Comparison of ENCODE assay signal across 13 cellular contexts in the genomic region with DNA sequence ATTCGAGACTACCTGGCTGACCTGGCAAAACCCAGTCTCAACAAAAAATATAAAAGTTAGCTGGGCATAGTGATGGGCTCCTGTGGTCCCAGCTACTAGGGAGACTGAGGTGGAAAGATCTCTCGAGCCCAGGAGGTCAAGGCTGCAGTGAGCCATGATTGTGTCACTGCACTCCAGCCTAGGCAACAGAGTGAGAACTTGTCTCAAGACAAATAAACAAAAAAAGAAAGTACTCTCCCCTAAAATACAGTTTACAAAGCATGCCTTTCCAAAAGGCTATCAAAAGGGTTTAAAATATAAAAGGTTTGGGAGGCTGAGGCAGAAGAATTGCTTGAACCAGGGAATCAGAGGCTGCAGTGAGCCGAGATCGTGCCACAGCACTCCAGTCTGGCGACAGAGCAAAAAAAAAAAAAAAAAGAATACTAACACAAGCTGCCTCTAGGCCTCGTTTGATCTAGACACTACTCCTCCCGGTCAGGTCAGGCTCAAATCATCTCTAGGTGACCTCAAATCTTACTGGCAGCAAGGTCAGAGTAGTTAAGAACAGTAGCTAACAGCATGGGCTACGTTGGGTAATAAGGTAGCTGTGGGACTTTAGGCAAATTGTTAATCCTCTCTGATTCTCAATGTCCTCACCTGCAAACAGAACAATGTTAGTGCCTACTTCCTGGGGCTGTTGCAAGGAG. TPM values are rescaled to one million over a fixed set of nuclear protein-coding genes. Genes with fewer than 3 reads are reported as not detected.
DNase-seq lines count a peak whose midpoint lies in the region; ATAC-seq and TF ChIP-seq lines count a peak whose summit lies in the region.
"Had no signal": no experiment of that assay in that cellular context is flagged by ENCODE, and none has a peak within 500 bp of the region (broad histone marks: within the 10 kb centered on the region; RNA-seq: fewer than 3 reads in every experiment).

No MANE protein-coding gene starts in this region.

- H3K9me3 ChIP-seq in IMR-90 (ENCODE audit: control insufficient read depth, insufficient read depth, low read length) (no peaks in the 10 kb centered on the region), colonic mucosa (no peaks in the 10 kb centered on the region), mucosa of rectum (ENCODE audit: control insufficient read depth in 2 of 2, low read length in 2 of 2) (no peaks in the 10 kb centered on the region), uterus (no peaks in the 10 kb centered on the region)
- H3K9me3 ChIP-seq: Caco-2 had no signal

- H3K27ac ChIP-seq in IMR-90 (ENCODE audit: insufficient read depth, low read length) (no peak overlapping the region), colonic mucosa (peak overlapping the region; percentile 72), mucosa of rectum (ENCODE audit: low read depth in 2 of 2, low read length in 2 of 2) (peak overlapping the region; percentile 74 to 88), uterus (peak overlapping the region; percentile 87 to 90)

- H3K56ac ChIP-seq in IMR-90 (ENCODE audit: extremely low read depth, insufficient read depth, low read length), result no peak overlapping the region

- TF ChIP-seq POLR2A in IMR-90 (IDR thresholded peaks at IDR 0.05; ENCODE audit: low read depth, low read length), result no peak
- no peak for TF ChIP-seq POLR2A in uterus (IDR thresholded peaks at IDR 0.05)

- H3K36me3 ChIP-seq in IMR-90 (ENCODE audit: control insufficient read depth, insufficient read depth, low read length), result peaks cover 11% of the 10 kb centered on the region; the same call in 1 of the 2 replicates
- H3K36me3 ChIP-seq in colonic mucosa, result no peaks in the 10 kb centered on the region
- H3K36me3 ChIP-seq in mucosa of rectum (ENCODE audit: control insufficient read depth in 2 of 2, insufficient read depth in 2 of 2, low read length in 2 of 2), result peaks cover 1 to 3% of the 10 kb centered on the region in 2 donors
- no peaks in the 10 kb centered on the region for H3K36me3 ChIP-seq in uterus

- no peaks in the 10 kb centered on the region for H3K79me1 ChIP-seq in IMR-90 (ENCODE audit: low read depth in 1 of 2, low read length in 2 of 2)

- no peak overlapping the region for H3K4me2 ChIP-seq in IMR-90 (ENCODE audit: low read depth, low read length)

- no peak for DNase-seq in IMR-90
- no peak for DNase-seq in colonic mucosa
- no peak for DNase-seq in uterus
- no peak for DNase-seq in G401 (ENCODE audit: low spot score)
- DNase-seq in stimulated activated CD8-positive, alpha-beta memory T cell treated with anti-CD3 and anti-CD28 coated beads, Interleukin-4, amount 100 ng/mL, for 48 hours, result no peak
- DNase-seq: AML-193; Caco-2; hippocampal formation; NCI-H1436 treated with DMSO at 0.1 percent for 48 hours; stimulated activated naive CD4-positive, alpha-beta T cell had no signal

- no peaks in the 10 kb centered on the region for H4K20me1 ChIP-seq in IMR-90 (ENCODE audit: insufficient read depth, low read length)

- 0 out of 2 replicates have a peak overlapping the region, but pooled peaks have one; percentile 33 for H2AK5ac ChIP-seq in IMR-90 (ENCODE audit: low read depth, low read length)

- no peak for TF ChIP-seq RAD21 in IMR-90 (IDR thresholded peaks at IDR 0.05; ENCODE audit: low read length)

- peak overlapping the region; percentile 59 for H3K23ac ChIP-seq in IMR-90 (ENCODE audit: low read depth, low read length)

- H3K9me1 ChIP-seq in IMR-90 (ENCODE audit: insufficient read depth, low read length), result peaks cover 8% of the 10 kb centered on the region

- whole genome bisulfite sequencing in IMR-90 (ENCODE audit: extremely low coverage in 2 of 2, insufficient read length in 1 of 2), 2 experiments, result no CpG with 5 or more reads among the region's 8 CpGs

- no peak overlapping the region for H4K5ac ChIP-seq in IMR-90 (ENCODE audit: low read depth, low read length)

- in situ Hi-C loops in IMR-90 (cut with MboI; ENCODE audit: low sequenced_read_pairs) (no loop called here), G401 (cut with HindIII; ENCODE audit: low sequenced_read_pairs) (no loop called here)

- peak overlapping the region; percentile 59; the same call in 1 of the 2 replicates for H3K4ac ChIP-seq in IMR-90 (ENCODE audit: low read depth, low read length)

- no peak overlapping the region for H2BK15ac ChIP-seq in IMR-90 (ENCODE audit: low read depth, low read length)

- H3K14ac ChIP-seq in IMR-90 (replicated peaks; ENCODE audit: low read depth, low read length), result peak overlapping the region; percentile 75; the same call in 1 of the 2 replicates

- no peak overlapping the region for H2BK5ac ChIP-seq in IMR-90 (ENCODE audit: low read depth, low read length, poor library complexity, severe bottlenecking)

- H3K4me1 ChIP-seq in IMR-90 (ENCODE audit: control insufficient read depth, insufficient read depth, low read length), result peaks cover 7% of the 10 kb centered on the region; the same call in 1 of the 2 replicates
- peaks cover 4% of the 10 kb centered on the region for H3K4me1 ChIP-seq in colonic mucosa
- H3K4me1 ChIP-seq in mucosa of rectum (ENCODE audit: control insufficient read depth in 2 of 2, insufficient read depth in 2 of 2, low read length in 2 of 2), result peaks cover 16 to 52% of the 10 kb centered on the region in 2 donors
- peaks cover 6 to 12% of the 10 kb centered on the region in 2 donors for H3K4me1 ChIP-seq in uterus

- H3K18ac ChIP-seq in IMR-90 (ENCODE audit: low read depth, low read length), result no peak overlapping the region

- ATAC-seq in IMR-90 (ENCODE audit: low read depth) (no peak), GM19035 (IDR thresholded peaks at IDR 0.05; ENCODE audit: unreplicated experiment) (no peak)
- ATAC-seq: activated CD4-positive, CD25-positive, alpha-beta regulatory T cell treated with anti-CD3 and anti-CD28 coated beads, Interleukin-2, amount 50 U/mL, for 24 hours had no signal

- H3K9ac ChIP-seq in IMR-90 (ENCODE audit: low read depth, low read length) (no peak overlapping the region), colonic mucosa (ENCODE audit: low read depth in 2 of 2, low read length in 2 of 2) (peak overlapping the region in 1 of 2 donors; percentile 61), mucosa of rectum (ENCODE audit: low read depth in 1 of 2, low read length in 2 of 2) (peak overlapping the region in 1 of 2 donors; percentile 53)

- no peak for TF ChIP-seq CTCF in IMR-90 (conservative IDR thresholded peaks at IDR 0.05; ENCODE audit: low read depth, low read length)
- no peak for TF ChIP-seq CTCF in colonic mucosa (IDR thresholded peaks at IDR 0.05)
- no peak for TF ChIP-seq CTCF in uterus (IDR thresholded peaks at IDR 0.05)

- no peak overlapping the region for H2BK20ac ChIP-seq in IMR-90 (ENCODE audit: low read depth, low read length)

- peak overlapping the region; percentile 67 for H2AFZ ChIP-seq in IMR-90 (replicated peaks; ENCODE audit: low read length, poor library complexity)

- H4K91ac ChIP-seq in IMR-90 (ENCODE audit: insufficient read depth, low read depth, low read length), result no peak overlapping the region; the same call in 1 of the 2 replicates

- H4K8ac ChIP-seq in IMR-90 (ENCODE audit: low read depth in 2 of 2, low read length in 2 of 2), result no peak overlapping the region

- POLR2A ChIA-PET in IMR-90 (lab: Charles Lee; ENCODE audit: unreplicated experiment), result no interaction called here

- no peak overlapping the region for H2AK9ac ChIP-seq in IMR-90 (replicated peaks; ENCODE audit: low read depth, low read length, poor library complexity)

- H3K4me3 ChIP-seq in IMR-90 (ENCODE audit: insufficient read depth, low read depth, low read length) (no peak overlapping the region), colonic mucosa (no peak overlapping the region), mucosa of rectum (ENCODE audit: low read length in 2 of 2) (no peak overlapping the region), uterus (no peak overlapping the region)

- dilution Hi-C loops in IMR-90 (cut with HindIII; ENCODE audit: low sequenced_read_pairs, unreplicated experiment), result no loop called here

- CTCF ChIA-PET in IMR-90 (lab: Yijun Ruan, JAX), result interaction anchor here (0.6 kb wide), 1 partner anchor 64 kb away, joined by 3 read pairs; no protein-coding TSS in a partner anchor

- H3K27me3 ChIP-seq in IMR-90 (ENCODE audit: control insufficient read depth, insufficient read depth, low read length) (no peaks in the 10 kb centered on the region), colonic mucosa (no peaks in the 10 kb centered on the region), mucosa of rectum (ENCODE audit: control insufficient read depth in 2 of 2, insufficient read depth in 2 of 2, low read length in 2 of 2) (no peaks in the 10 kb centered on the region), uterus (no peaks in the 10 kb centered on the region)

- no TSS peak for BruUV-seq in IMR-90 (replicated peaks; lab: Mats Ljungman, UMichigan)

- intact Hi-C loops in IMR-90 (cut with micrococcal nuclease) (no loop called here), colonic mucosa (cut with DNase I) (no loop called here), uterus (cut with DNase I; ENCODE audit: low total_unique reads) (no loop called here)

- no peak overlapping the region for H2BK120ac ChIP-seq in IMR-90 (ENCODE audit: low read depth, low read length)

TF ChIP-seq in IMR-90, 13 proteins besides CTCF, POLR2A, EP300 and RAD21 (continues in another document):
- TF ChIP-seq SMC3 (IDR thresholded peaks at IDR 0.05; ENCODE audit: low read depth, low read length) (no peak), CHD1 (IDR thresholded peaks at IDR 0.05; ENCODE audit: low read depth, low read length) (no peak), USF2 (IDR thresholded peaks at IDR 0.05; ENCODE audit: low read depth, low read length) (no peak), MAZ (IDR thresholded peaks at IDR 0.05; ENCODE audit: borderline replicate concordance, low read depth, low read length) (no peak)

RNA-seq across cellular contexts. Expression of gene NAIF1, which starts 9.3 kb away (rescaled TPM):
- total RNA-seq in IMR-90 (2012; rRNA removed), result 8.3 and 9.7 TPM in 2 replicates
- polyA plus RNA-seq in IMR-90 (2012; rRNA removed), result 10.1 and 10.4 TPM in 2 replicates
- 7.8 and 9.2 TPM in 2 replicates for polyA plus RNA-seq in IMR-90 (2012; cell fraction: cytosol; rRNA removed)
- 3.5 and 5.6 TPM in 2 replicates for polyA plus RNA-seq in IMR-90 (2012; cell fraction: nucleus; rRNA removed; ENCODE audit: low replicate concordance)
- 10 to 100 TPM; 10.8 to 11.6 TPM for total RNA-seq in colonic mucosa
- 10 to 100 TPM in 2 of 4 donors, 1 to 10 TPM in 2; 3.8 to 27.4 (median 10.6) TPM for total RNA-seq in uterus
- total RNA-seq in G401 (2014; rRNA removed; shearing (Covaris generic)), result 5.4 and 6.6 TPM in 2 replicates

RNA-seq across cellular contexts. Expression of gene SLC25A25, which starts 10.2 kb away (rescaled TPM):
- total RNA-seq in IMR-90 (2012; rRNA removed) (17.9 and 20.3 TPM in 2 replicates), colonic mucosa (10 to 100 TPM; 12.3 to 19.7 TPM), uterus (10 to 100 TPM; 14.3 to 49.7 (median 49.0) TPM)
- polyA plus RNA-seq in IMR-90 (2012; rRNA removed), result 14.0 and 19.1 TPM in 2 replicates
- polyA plus RNA-seq in IMR-90 (2012; cell fraction: cytosol; rRNA removed), result 11.0 and 16.7 TPM in 2 replicates
- polyA plus RNA-seq in IMR-90 (2012; cell fraction: nucleus; rRNA removed; ENCODE audit: low replicate concordance), result 61.0 and 98.5 TPM in 2 replicates
- 25.5 and 29.0 TPM in 2 replicates for total RNA-seq in G401 (2014; rRNA removed; shearing (Covaris generic))
